ENCODE assay signal across 28 cellular contexts in genomic region chr12:120363274-120363855, GRCh38. TPM values are rescaled to one million over a fixed set of nuclear protein-coding genes. Genes with fewer than 3 reads are reported as not detected.
A peak's percentile ranks its signal among the peaks of the same experiment; 100 is the strongest.
DNase-seq lines count a peak whose midpoint lies in the region; ATAC-seq and TF ChIP-seq lines count a peak whose summit lies in the region.
"Had no signal": no experiment of that assay in that cellular context is flagged by ENCODE, and none has a peak within 500 bp of the region (broad histone marks: within the 10 kb centered on the region; RNA-seq: fewer than 3 reads in every experiment).

No MANE protein-coding gene starts in this region.

- no peak overlapping the region for H2BK120ac ChIP-seq in mesenchymal stem cell (ENCODE audit: low read depth, low read length)

- H3K4me2 ChIP-seq in SK-N-SH (no peak overlapping the region), hepatocyte (no peak overlapping the region), mesenchymal stem cell (ENCODE audit: low read length, poor library complexity, severe bottlenecking) (no peak overlapping the region), osteoblast (ENCODE audit: insufficient read depth, low read length) (no peak overlapping the region)

- no peak overlapping the region for H4K91ac ChIP-seq in mesenchymal stem cell (ENCODE audit: low read length)

- DNase-seq in SK-N-SH = peak; percentile 56
- DNase-seq in NT2/D1 (ENCODE audit: low read depth, low spot score) = no peak
- DNase-seq in hepatocyte (ENCODE audit: low spot score) = no peak
- DNase-seq in thoracic aorta (ENCODE audit: low spot score) = no peak
- no peak for DNase-seq in mesenchymal stem cell
- DNase-seq in T-cell = no peak
- DNase-seq in osteoblast (ENCODE audit: insufficient read length, low spot score, missing footprints) = no peak
- DNase-seq: activated CD4-positive, alpha-beta memory T cell treated with anti-CD3 and anti-CD28 coated beads, Interleukin-2, amount 10 ng/mL, durations not matched to agents 7 days and 5 days; activated naive CD4-positive, alpha-beta T cell treated with anti-CD3 and anti-CD28 coated beads, Interleukin-2, amount 50 U/mL, for 16 hours; activated T-cell treated with anti-CD3 and anti-CD28 coated beads, Interleukin-2, amount 50 U/mL, for 4 hours; BE2C; colonic mucosa; GF-D8; hippocampal formation; MM.1S; naive thymus-derived CD4-positive, alpha-beta T cell; NCI-H187 treated with DMSO at 0.1 percent for 48 hours; stimulated activated CD4-positive, alpha-beta T cell treated with anti-CD3 and anti-CD28 coated beads, Interleukin-2, amount 100 ng/mL, for 48 hours; stimulated activated naive CD8-positive, alpha-beta T cell treated with anti-CD3 and anti-CD28 coated beads, Interleukin-15, amount 100 ng/mL, for 72 hours; T-helper 2 cell had no signal

- H2AK5ac ChIP-seq in mesenchymal stem cell (ENCODE audit: low read length, severe bottlenecking) = no peak overlapping the region

- H3K27ac Mint-ChIP-seq in T-cell = no peak overlapping the region
- H3K27ac Mint-ChIP-seq: activated CD4-positive, alpha-beta memory T cell treated with anti-CD3 and anti-CD28 coated beads, Interleukin-2, amount 10 ng/mL, durations not matched to agents 7 days and 5 days; naive thymus-derived CD4-positive, alpha-beta T cell; stimulated activated naive CD8-positive, alpha-beta T cell treated with anti-CD3 and anti-CD28 coated beads, Interleukin-15, amount 100 ng/mL, for 72 hours had no signal

- no peak overlapping the region for H3K23ac ChIP-seq in mesenchymal stem cell (ENCODE audit: low read length in 2 of 2)

- POLR2A ChIA-PET in SK-N-SH (lab: Yijun Ruan, JAX) = interaction anchor here (2.4 kb wide), 1 partner anchor 162 kb away, joined by 8 read pairs; the partner anchor contains the start of gene RPLP0
- POLR2A ChIA-PET in T-cell (lab: Charles Lee) = no interaction called here

- ATAC-seq in SK-N-SH treated with all-trans-retinoic acid at 6 μM for 48 hours (no peak), thoracic aorta (ENCODE audit: insufficient number of reproducible peaks, low FRiP score, low read depth) (peak; percentile 21), T-cell (replicated peaks in 1 of 4) (no peak)
- ATAC-seq: activated T-cell treated with anti-CD3 and anti-CD28 coated beads, Interleukin-2, amount 50 U/mL, for 4 hours; GM12878; HCT116; naive thymus-derived CD4-positive, alpha-beta T cell; stimulated activated naive CD8-positive, alpha-beta T cell treated with anti-CD3 and anti-CD28 coated beads, Interleukin-15, amount 100 ng/mL, for 72 hours had no signal

- TF ChIP-seq CTCF in SK-N-SH (IDR thresholded peaks at IDR 0.05) (no peak), hepatocyte (IDR thresholded peaks at IDR 0.05; ENCODE audit: poor library complexity) (no peak), thoracic aorta (IDR thresholded peaks at IDR 0.05) (no peak), osteoblast (IDR thresholded peaks at IDR 0.05; ENCODE audit: extremely low read depth, low read depth, low read length) (no peak)

- TF ChIP-seq EP300 in SK-N-SH (IDR thresholded peaks at IDR 0.05; ENCODE audit: borderline replicate concordance in 1 of 2, low read depth in 1 of 2, low read length in 1 of 2) = no peak

- no peaks in the 10 kb centered on the region for H3K36me3 ChIP-seq in SK-N-SH (replicated peaks in 1 of 2; ENCODE audit: control insufficient read depth in 1 of 2, insufficient read depth in 2 of 2, low read length in 1 of 2)
- H3K36me3 ChIP-seq in NT2/D1 (ENCODE audit: insufficient read depth, insufficient read length, low read length) = peaks cover 61% of the 10 kb centered on the region
- no peaks in the 10 kb centered on the region for H3K36me3 ChIP-seq in hepatocyte (replicated peaks; ENCODE audit: insufficient read depth, low read depth)
- H3K36me3 ChIP-seq in thoracic aorta = no peaks in the 10 kb centered on the region
- H3K36me3 ChIP-seq in mesenchymal stem cell (ENCODE audit: control insufficient read depth in 1 of 2, insufficient read depth in 2 of 2, low read depth in 1 of 2, low read length in 2 of 2) = no peaks in the 10 kb centered on the region
- no peaks in the 10 kb centered on the region for H3K36me3 ChIP-seq in osteoblast (ENCODE audit: insufficient read depth, low read length)
- H3K36me3 ChIP-seq: BE2C, colonic mucosa, prostate gland had no signal

- peaks cover 18% of the 10 kb centered on the region for H3K27me3 ChIP-seq in SK-N-SH (ENCODE audit: insufficient read depth)
- H3K27me3 ChIP-seq in NT2/D1 (ENCODE audit: insufficient read depth, insufficient read length) = no peaks in the 10 kb centered on the region
- no peaks in the 10 kb centered on the region for H3K27me3 ChIP-seq in hepatocyte
- H3K27me3 ChIP-seq in thoracic aorta (replicated peaks; ENCODE audit: insufficient read depth) = peaks cover 4% of the 10 kb centered on the region
- H3K27me3 ChIP-seq in mesenchymal stem cell (ENCODE audit: control insufficient read depth in 1 of 2, insufficient read depth in 1 of 2, low read length in 2 of 2) = peaks cover 36 to 68% of the 10 kb centered on the region in 2 experiments
- peaks cover 22% of the 10 kb centered on the region for H3K27me3 ChIP-seq in osteoblast (ENCODE audit: insufficient read depth, low read length)
- H3K27me3 ChIP-seq: colonic mucosa had no signal

- CTCF ChIA-PET in SK-N-SH (lab: Yijun Ruan, JAX) (interaction anchor here (0.9 to 9.0 kb wide), 5 partner anchors 23 to 77 kb away, joined by 3 to 95 read pairs (median 3); no protein-coding TSS in a partner anchor), T-cell (lab: Charles Lee) (no interaction called here)

- no peak overlapping the region for H2BK15ac ChIP-seq in mesenchymal stem cell (ENCODE audit: low read depth, poor library complexity, severe bottlenecking)

- no peaks in the 10 kb centered on the region for H3K36me3 Mint-ChIP-seq in T-cell
- H3K36me3 Mint-ChIP-seq: naive thymus-derived CD4-positive, alpha-beta T cell had no signal

- H3K79me2 ChIP-seq in SK-N-SH (ENCODE audit: insufficient read depth) (no peaks in the 10 kb centered on the region), hepatocyte (peaks cover 11% of the 10 kb centered on the region), osteoblast (ENCODE audit: insufficient read depth, low read length) (no peaks in the 10 kb centered on the region)

- no peak overlapping the region for H3K4me3 Mint-ChIP-seq in T-cell
- H3K4me3 Mint-ChIP-seq: activated CD4-positive, alpha-beta memory T cell treated with anti-CD3 and anti-CD28 coated beads, Interleukin-2, amount 10 ng/mL, durations not matched to agents 7 days and 5 days; activated T-cell treated with anti-CD3 and anti-CD28 coated beads, Interleukin-2, amount 50 U/mL, for 4 hours; naive thymus-derived CD4-positive, alpha-beta T cell; stimulated activated naive CD8-positive, alpha-beta T cell treated with anti-CD3 and anti-CD28 coated beads, Interleukin-15, amount 100 ng/mL, for 72 hours had no signal

- H3K9me2 ChIP-seq in SK-N-SH (no peaks in the 10 kb centered on the region), hepatocyte (replicated peaks; ENCODE audit: insufficient read depth) (no peaks in the 10 kb centered on the region)

- H3K79me1 ChIP-seq in mesenchymal stem cell (replicated peaks; ENCODE audit: low read length, poor library complexity, severe bottlenecking) = no peaks in the 10 kb centered on the region

- H2BK12ac ChIP-seq in mesenchymal stem cell (ENCODE audit: low read length in 2 of 2) = no peak overlapping the region

- no peak overlapping the region for H3K18ac ChIP-seq in mesenchymal stem cell (ENCODE audit: low read depth in 1 of 2, low read length in 2 of 2)

- TF ChIP-seq RAD21 in SK-N-SH (IDR thresholded peaks at IDR 0.05; ENCODE audit: low read length) = no peak

- peaks cover 11 to 15% (median 13%) of the 10 kb centered on the region in 3 donors for H3K4me1 Mint-ChIP-seq in T-cell

- no peak overlapping the region for H4K8ac ChIP-seq in mesenchymal stem cell (ENCODE audit: low read length)

- H2AFZ ChIP-seq in SK-N-SH (ENCODE audit: low read depth) (no peak overlapping the region), hepatocyte (no peak overlapping the region), mesenchymal stem cell (ENCODE audit: low read depth, low read length) (no peak overlapping the region), osteoblast (ENCODE audit: low read length) (no peak overlapping the region)

- H3K9me3 Mint-ChIP-seq in T-cell = no peaks in the 10 kb centered on the region
- H3K9me3 Mint-ChIP-seq: activated CD4-positive, alpha-beta memory T cell treated with anti-CD3 and anti-CD28 coated beads, Interleukin-2, amount 10 ng/mL, durations not matched to agents 7 days and 5 days; activated T-cell treated with anti-CD3 and anti-CD28 coated beads, Interleukin-2, amount 50 U/mL, for 4 hours; naive thymus-derived CD4-positive, alpha-beta T cell; stimulated activated naive CD8-positive, alpha-beta T cell treated with anti-CD3 and anti-CD28 coated beads, Interleukin-15, amount 100 ng/mL, for 72 hours had no signal

- H4K20me1 ChIP-seq in SK-N-SH (ENCODE audit: insufficient read depth) (no peaks in the 10 kb centered on the region), hepatocyte (ENCODE audit: insufficient read depth, poor library complexity, severe bottlenecking) (no peaks in the 10 kb centered on the region), osteoblast (ENCODE audit: insufficient read depth, low read length) (no peaks in the 10 kb centered on the region)

- no peak overlapping the region for H2BK5ac ChIP-seq in mesenchymal stem cell (ENCODE audit: low read depth, low read length, poor library complexity, severe bottlenecking)

- no peak overlapping the region for H3K14ac ChIP-seq in mesenchymal stem cell (ENCODE audit: low read length in 2 of 2)

- H3K4me3 ChIP-seq in SK-N-SH (ENCODE audit: low read depth in 2 of 2, low read length in 1 of 2) (no peak overlapping the region), NT2/D1 (ENCODE audit: insufficient read length, low read depth) (no peak overlapping the region), hepatocyte (no peak overlapping the region), thoracic aorta (no peak overlapping the region), mesenchymal stem cell (ENCODE audit: insufficient read depth in 1 of 2, low read depth in 1 of 2, low read length in 2 of 2) (no peak overlapping the region), osteoblast (ENCODE audit: insufficient read depth, low read length) (no peak overlapping the region)
- H3K4me3 ChIP-seq: colonic mucosa, GM12878, prostate gland had no signal

- H3K27ac ChIP-seq in SK-N-SH (ENCODE audit: low read depth in 2 of 2, low read length in 1 of 2) = peak overlapping the region in 1 of 2 experiments; percentile 81; a peak in 2 of 4 replicates
- H3K27ac ChIP-seq in hepatocyte = peak overlapping the region; percentile 86
- H3K27ac ChIP-seq in thoracic aorta = no peak overlapping the region
- H3K27ac ChIP-seq in mesenchymal stem cell (ENCODE audit: low read length, poor library complexity, severe bottlenecking) = no peak overlapping the region
- no peak overlapping the region for H3K27ac ChIP-seq in osteoblast (ENCODE audit: low read depth, low read length)
- H3K27ac ChIP-seq: colonic mucosa, HL-60, prostate gland had no signal

- H3K4me1 ChIP-seq in SK-N-SH (ENCODE audit: control insufficient read depth in 1 of 2, insufficient read depth in 2 of 2, low read depth in 1 of 2, low read length in 1 of 2) = peaks cover 0 to 46% of the 10 kb centered on the region in 2 experiments; a peak in 1 of 4 replicates
- peaks cover 45% of the 10 kb centered on the region for H3K4me1 ChIP-seq in NT2/D1 (ENCODE audit: insufficient read depth, insufficient read length)
- peaks cover 51% of the 10 kb centered on the region for H3K4me1 ChIP-seq in hepatocyte (ENCODE audit: insufficient read depth)
- H3K4me1 ChIP-seq in thoracic aorta (ENCODE audit: control insufficient read depth in 1 of 2, low read depth in 2 of 2) = peaks cover 2 to 12% of the 10 kb centered on the region in 2 donors
- peaks cover 18% of the 10 kb centered on the region for H3K4me1 ChIP-seq in mesenchymal stem cell (ENCODE audit: control insufficient read depth, insufficient read depth, low read depth, low read length)
- peaks cover 4% of the 10 kb centered on the region for H3K4me1 ChIP-seq in osteoblast (ENCODE audit: insufficient read depth, low read length)
- H3K4me1 ChIP-seq: colonic mucosa, prostate gland had no signal

- 69% methylated on average over 8 of the region's 9 CpGs for WGBS in SK-N-SH (ENCODE audit: low lambda C conversion rate)
- WGBS in hepatocyte (ENCODE audit: low lambda C conversion rate, missing lambda C conversion rate) = 70% methylated on average over 9 of the region's 9 CpGs
- WGBS in mesenchymal stem cell = 68% methylated on average over 9 of the region's 9 CpGs

- H3K9ac ChIP-seq in SK-N-SH = no peak overlapping the region
- peak overlapping the region; percentile 27 for H3K9ac ChIP-seq in NT2/D1 (ENCODE audit: insufficient read length, low read depth)
- H3K9ac ChIP-seq in mesenchymal stem cell (ENCODE audit: low read length) = no peak overlapping the region

- H3K9me3 ChIP-seq in SK-N-SH (no peaks in the 10 kb centered on the region), NT2/D1 (ENCODE audit: insufficient read depth, low read length) (no peaks in the 10 kb centered on the region), hepatocyte (ENCODE audit: low read depth) (no peaks in the 10 kb centered on the region), thoracic aorta (no peaks in the 10 kb centered on the region), mesenchymal stem cell (ENCODE audit: control insufficient read depth, low read length) (no peaks in the 10 kb centered on the region), osteoblast (ENCODE audit: low read depth, low read length) (no peaks in the 10 kb centered on the region)
- H3K9me3 ChIP-seq: BE2C, colonic mucosa, prostate gland had no signal

- H3K27me3 Mint-ChIP-seq in T-cell = peaks cover 71 to 78% of the 10 kb centered on the region in 2 donors

- H3K4ac ChIP-seq in mesenchymal stem cell (ENCODE audit: low read depth in 1 of 2, low read length in 2 of 2) = no peak overlapping the region

- H3F3A ChIP-seq in SK-N-SH (replicated peaks; ENCODE audit: insufficient read depth) = peaks cover 5% of the 10 kb centered on the region

RNA-seq across cellular contexts. Expression of gene MSI1, which starts 5.6 kb away (rescaled TPM):
- 1.3 and 1.7 TPM in 2 replicates for polyA plus RNA-seq in SK-N-SH (2012; rRNA removed)
- polyA plus RNA-seq in SK-N-SH (2012; cell fraction: cytosol; rRNA removed) = 1.4 and 1.5 TPM in 2 replicates
- 1.7 and 2.2 TPM in 2 replicates for polyA plus RNA-seq in SK-N-SH (2012; cell fraction: nucleus; rRNA removed)
- 2.2 and 9.3 TPM in 2 replicates for total RNA-seq in hepatocyte
- 4.4 and 5.6 TPM in 2 replicates for polyA plus RNA-seq in hepatocyte
- under 1 TPM in 1 of 2 donors, not detected in 1; 0.27 TPM for total RNA-seq in thoracic aorta
- 0.06 TPM for polyA plus RNA-seq in mesenchymal stem cell (2013, experiment 1 of 2)
- 0.03 TPM for polyA plus RNA-seq in mesenchymal stem cell (2013, experiment 2 of 2)
- total RNA-seq in T-cell = under 1 TPM in 1 of 5 donors, not detected in 4; 0.15 TPM
- total RNA-seq in osteoblast = under 0.01 TPM in 2 replicates
- total RNA-seq: activated CD4-positive, alpha-beta memory T cell treated with anti-CD3 and anti-CD28 coated beads, Interleukin-2, amount 10 ng/mL, durations not matched to agents 7 days and 5 days; endothelial cell of umbilical vein; GM12878; naive thymus-derived CD4-positive, alpha-beta T cell had no signal
- polyA plus RNA-seq: naive thymus-derived CD4-positive, alpha-beta T cell had no signal

RNA-seq across cellular contexts. Expression of gene PLA2G1B, which starts 35.8 kb away (rescaled TPM):
- polyA plus RNA-seq in SK-N-SH (2012; rRNA removed) (not detected in 2 replicates), hepatocyte (14.7 and 18.8 TPM in 2 replicates)
- not detected in 2 replicates for polyA plus RNA-seq in SK-N-SH (2012; cell fraction: cytosol; rRNA removed)
- polyA plus RNA-seq in SK-N-SH (2012; cell fraction: nucleus; rRNA removed) = not detected in 2 replicates
- total RNA-seq in hepatocyte (8.5 and 24.9 TPM in 2 replicates), thoracic aorta (not detected), T-cell (1 to 10 TPM in 3 of 5 donors, not detected in 2; 1.6 to 2.9 (median 1.8) TPM), osteoblast (not detected in 2 replicates)
- 0.18 TPM for polyA plus RNA-seq in mesenchymal stem cell (2013, experiment 1 of 2)
- not detected for polyA plus RNA-seq in mesenchymal stem cell (2013, experiment 2 of 2)
- total RNA-seq: A172; activated CD4-positive, alpha-beta memory T cell treated with anti-CD3 and anti-CD28 coated beads, Interleukin-2, amount 10 ng/mL, durations not matched to agents 7 days and 5 days; endothelial cell of umbilical vein; GM12878; NCI-H460; prostate gland had no signal
- polyA plus RNA-seq: endothelial cell of umbilical vein, GM12878 had no signal
